In the genomic region with DNA sequence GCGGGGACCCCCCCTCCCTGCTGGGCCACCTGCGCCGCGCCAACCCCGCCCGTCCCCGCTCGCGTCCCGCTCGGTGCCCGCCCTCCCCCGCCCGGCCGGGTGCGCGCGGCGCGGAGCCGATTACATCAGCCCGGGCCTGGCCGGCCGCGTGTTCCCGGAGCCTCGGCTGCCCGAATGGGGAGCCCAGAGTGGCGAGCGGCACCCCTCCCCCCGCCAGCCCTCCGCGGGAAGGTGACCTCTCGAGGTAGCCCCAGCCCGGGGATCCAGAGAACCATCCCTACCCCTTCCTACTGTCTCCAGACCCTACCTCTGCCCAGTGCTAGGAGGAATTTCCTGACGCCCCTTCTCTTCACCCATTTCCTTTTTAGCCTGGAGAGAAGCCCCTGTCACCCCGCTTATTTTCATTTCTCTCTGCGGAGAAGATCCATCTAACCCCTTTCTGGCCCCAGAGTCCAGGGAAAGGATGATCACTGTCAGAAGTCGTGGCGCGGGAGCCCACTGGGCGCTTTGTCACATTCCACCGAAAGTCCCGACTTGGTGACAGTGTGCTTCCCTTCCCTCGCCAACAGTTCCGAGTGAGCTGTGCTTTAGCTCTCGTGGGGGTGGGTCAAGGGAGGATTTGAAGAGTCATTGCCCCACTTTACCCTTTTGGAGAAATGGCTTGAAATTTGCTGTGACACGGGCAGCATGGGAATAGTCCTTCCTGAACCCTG, we compare ENCODE assay signal across 1 cellular context.
TF ChIP-seq lines count a peak whose summit lies in the region.

No MANE protein-coding gene starts in this region.

TF ChIP-seq in K562, 482 proteins besides CTCF, POLR2A, EP300 and RAD21 (continued from another document and continues in another):
- TF ChIP-seq C11orf30 (IDR thresholded peaks at IDR 0.05; ENCODE audit: low read depth) (no peak), RCOR1 (IDR thresholded peaks at IDR 0.05; ENCODE audit: borderline replicate concordance in 1 of 2, low read depth in 2 of 2, low read length in 2 of 2) (0 out of 4 replicates have a peak, but pooled peaks of 1 of the 2 experiments have one; percentile 5), ZKSCAN8 (CRISPR knock-in tag; IDR thresholded peaks at IDR 0.05) (no peak), ZNF217 (CRISPR knock-in tag; IDR thresholded peaks at IDR 0.05) (no peak), POLR2H (tag; IDR thresholded peaks at IDR 0.05; ENCODE audit: low read depth) (0 out of 2 replicates have a peak, but pooled peaks have one; percentile 28), RFX7 (CRISPR knock-in tag; IDR thresholded peaks at IDR 0.05) (no peak), ZBTB8A (IDR thresholded peaks at IDR 0.05; ENCODE audit: partially characterized antibody) (no peak), TEAD4 (IDR thresholded peaks at IDR 0.05; ENCODE audit: low read length) (no peak; the same call in 1 of the 2 replicates), TEAD4 (CRISPR knock-in tag; IDR thresholded peaks at IDR 0.05; ENCODE audit: borderline replicate concordance) (0 out of 2 replicates have a peak, but pooled peaks have one; percentile 67), HNRNPLL (IDR thresholded peaks at IDR 0.05; ENCODE audit: low read depth, low read length, poor library complexity, severe bottlenecking) (peak; percentile 17), ZNF696 (CRISPR knock-in tag; conservative IDR thresholded peaks at IDR 0.05) (no peak), MED1 (CRISPR knock-in tag; IDR thresholded peaks at IDR 0.05; ENCODE audit: borderline replicate concordance) (no peak), RBM22 (IDR thresholded peaks at IDR 0.05; ENCODE audit: low read depth, low read length, poor library complexity, severe bottlenecking) (no peak), ZBED1 (IDR thresholded peaks at IDR 0.05) (0 out of 2 replicates have a peak, but pooled peaks have one; percentile 18), TRIM24 (IDR thresholded peaks at IDR 0.05) (0 out of 4 replicates have a peak, but pooled peaks of 1 of the 2 experiments have one; percentile 18), SP1 (CRISPR knock-in tag; IDR thresholded peaks at IDR 0.05) (0 out of 2 replicates have a peak, but pooled peaks have one; percentile 17), TOE1 (IDR thresholded peaks at IDR 0.05; ENCODE audit: borderline replicate concordance) (peak; percentile 42), TOE1 (CRISPR knock-in tag; IDR thresholded peaks at IDR 0.05; ENCODE audit: borderline replicate concordance, low read depth) (0 out of 2 replicates have a peak, but pooled peaks have one; percentile 15), FOXJ2 (tag; IDR thresholded peaks at IDR 0.05) (no peak), EHMT2 (IDR thresholded peaks at IDR 0.05) (no peak), RBM14 (IDR thresholded peaks at IDR 0.05; ENCODE audit: borderline replicate concordance, insufficient read depth, low read depth, low read length) (no peak), SRF (CRISPR knock-in tag; IDR thresholded peaks at IDR 0.05) (0 out of 4 replicates have a peak, but pooled peaks of 1 of the 2 experiments have one; percentile 19), MTA3 (IDR thresholded peaks at IDR 0.05; ENCODE audit: borderline replicate concordance) (no peak), HOXB6 (CRISPR knock-in tag; IDR thresholded peaks at IDR 0.05; ENCODE audit: borderline replicate concordance) (no peak), ZC3H11A (IDR thresholded peaks at IDR 0.05; ENCODE audit: low read depth, low read length) (no peak), BCOR (IDR thresholded peaks at IDR 0.05) (no peak), HIVEP1 (CRISPR knock-in tag; IDR thresholded peaks at IDR 0.05) (0 out of 2 replicates have a peak, but pooled peaks have one; percentile 53), TAF7 (tag; IDR thresholded peaks at IDR 0.05) (no peak), ZNF165 (CRISPR knock-in tag; IDR thresholded peaks at IDR 0.05; ENCODE audit: borderline replicate concordance) (no peak), ZNF41 (CRISPR knock-in tag; conservative IDR thresholded peaks at IDR 0.05) (no peak), POU5F1 (IDR thresholded peaks at IDR 0.05; ENCODE audit: borderline replicate concordance, low read depth, low read length, partially characterized antibody) (no peak), PRMT5 (CRISPR knock-in tag; IDR thresholded peaks at IDR 0.05) (no peak), TAL1 (IDR thresholded peaks at IDR 0.05) (no peak), SNIP1 (IDR thresholded peaks at IDR 0.05; ENCODE audit: low read depth) (no peak; the same call in 1 of the 2 replicates), ERF (CRISPR knock-in tag; IDR thresholded peaks at IDR 0.05) (no peak), OTX1 (CRISPR knock-in tag; IDR thresholded peaks at IDR 0.05) (0 out of 2 replicates have a peak, but pooled peaks have one; percentile 30), HSF4 (CRISPR knock-in tag; IDR thresholded peaks at IDR 0.05; ENCODE audit: borderline replicate concordance) (no peak), ZNF77 (CRISPR knock-in tag; IDR thresholded peaks at IDR 0.05) (no peak), CEBPB (tag; IDR thresholded peaks at IDR 0.05) (0 out of 2 replicates have a peak, but pooled peaks have one; percentile 6), TFAM (CRISPR knock-in tag; conservative IDR thresholded peaks at IDR 0.05) (no peak), RUNX1 (IDR thresholded peaks at IDR 0.05; ENCODE audit: low read depth) (no peak), ZNF668 (CRISPR knock-in tag; IDR thresholded peaks at IDR 0.05) (no peak), TBP (optimal IDR thresholded peaks at IDR 0.05; ENCODE audit: low read depth, low read length) (peak; percentile 16), SMC3 (conservative IDR thresholded peaks at IDR 0.05; ENCODE audit: insufficient read depth, low read depth, low read length) (no peak), RBBP5 (IDR thresholded peaks at IDR 0.05; ENCODE audit: borderline replicate concordance, insufficient read depth, low read length, poor library complexity, severe bottlenecking) (no peak), CBX8 (IDR thresholded peaks at IDR 0.05; ENCODE audit: borderline replicate concordance, extremely low read depth, low read depth, low read length, poor library complexity, severe bottlenecking) (no peak), CXXC5 (CRISPR knock-in tag; IDR thresholded peaks at IDR 0.05) (peak; percentile 60), JUND (IDR thresholded peaks at IDR 0.05; ENCODE audit: borderline replicate concordance, low read depth, low read length) (no peak), JUND (tag; IDR thresholded peaks at IDR 0.05; ENCODE audit: borderline replicate concordance, low read depth, low read length) (no peak; the same call in 2 of the 3 replicates), SIRT6 (IDR thresholded peaks at IDR 0.05; ENCODE audit: low read depth, low read length) (peak; percentile 44)
- TF ChIP-seq, protein P1, sequence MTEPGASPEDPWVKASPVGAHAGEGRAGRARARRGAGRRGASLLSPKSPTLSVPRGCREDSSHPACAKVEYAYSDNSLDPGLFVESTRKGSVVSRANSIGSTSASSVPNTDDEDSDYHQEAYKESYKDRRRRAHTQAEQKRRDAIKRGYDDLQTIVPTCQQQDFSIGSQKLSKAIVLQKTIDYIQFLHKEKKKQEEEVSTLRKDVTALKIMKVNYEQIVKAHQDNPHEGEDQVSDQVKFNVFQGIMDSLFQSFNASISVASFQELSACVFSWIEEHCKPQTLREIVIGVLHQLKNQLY (CRISPR knock-in tag; conservative IDR thresholded peaks at IDR 0.05): 0 out of 4 replicates have a peak, but pooled peaks of 1 of the 2 experiments have one; percentile 40
- TF ChIP-seq, protein P2, sequence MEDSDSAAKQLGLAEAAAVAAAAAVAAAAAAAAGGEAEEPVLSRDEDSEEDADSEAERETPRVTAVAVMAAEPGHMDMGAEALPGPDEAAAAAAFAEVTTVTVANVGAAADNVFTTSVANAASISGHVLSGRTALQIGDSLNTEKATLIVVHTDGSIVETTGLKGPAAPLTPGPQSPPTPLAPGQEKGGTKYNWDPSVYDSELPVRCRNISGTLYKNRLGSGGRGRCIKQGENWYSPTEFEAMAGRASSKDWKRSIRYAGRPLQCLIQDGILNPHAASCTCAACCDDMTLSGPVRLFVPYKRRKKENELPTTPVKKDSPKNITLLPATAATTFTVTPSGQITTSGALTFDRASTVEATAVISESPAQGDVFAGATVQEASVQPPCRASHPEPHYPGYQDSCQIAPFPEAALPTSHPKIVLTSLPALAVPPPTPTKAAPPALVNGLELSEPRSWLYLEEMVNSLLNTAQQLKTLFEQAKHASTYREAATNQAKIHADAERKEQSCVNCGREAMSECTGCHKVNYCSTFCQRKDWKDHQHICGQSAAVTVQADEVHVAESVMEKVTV (CRISPR knock-in tag; IDR thresholded peaks at IDR 0.05): no peak
- TF ChIP-seq, protein P3, sequence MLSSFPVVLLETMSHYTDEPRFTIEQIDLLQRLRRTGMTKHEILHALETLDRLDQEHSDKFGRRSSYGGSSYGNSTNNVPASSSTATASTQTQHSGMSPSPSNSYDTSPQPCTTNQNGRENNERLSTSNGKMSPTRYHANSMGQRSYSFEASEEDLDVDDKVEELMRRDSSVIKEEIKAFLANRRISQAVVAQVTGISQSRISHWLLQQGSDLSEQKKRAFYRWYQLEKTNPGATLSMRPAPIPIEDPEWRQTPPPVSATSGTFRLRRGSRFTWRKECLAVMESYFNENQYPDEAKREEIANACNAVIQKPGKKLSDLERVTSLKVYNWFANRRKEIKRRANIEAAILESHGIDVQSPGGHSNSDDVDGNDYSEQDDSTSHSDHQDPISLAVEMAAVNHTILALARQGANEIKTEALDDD (IDR thresholded peaks at IDR 0.05): no peak
- TF ChIP-seq, protein P4, sequence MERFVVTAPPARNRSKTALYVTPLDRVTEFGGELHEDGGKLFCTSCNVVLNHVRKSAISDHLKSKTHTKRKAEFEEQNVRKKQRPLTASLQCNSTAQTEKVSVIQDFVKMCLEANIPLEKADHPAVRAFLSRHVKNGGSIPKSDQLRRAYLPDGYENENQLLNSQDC (CRISPR knock-in tag; IDR thresholded peaks at IDR 0.05): no peak
- TF ChIP-seq, protein P5, sequence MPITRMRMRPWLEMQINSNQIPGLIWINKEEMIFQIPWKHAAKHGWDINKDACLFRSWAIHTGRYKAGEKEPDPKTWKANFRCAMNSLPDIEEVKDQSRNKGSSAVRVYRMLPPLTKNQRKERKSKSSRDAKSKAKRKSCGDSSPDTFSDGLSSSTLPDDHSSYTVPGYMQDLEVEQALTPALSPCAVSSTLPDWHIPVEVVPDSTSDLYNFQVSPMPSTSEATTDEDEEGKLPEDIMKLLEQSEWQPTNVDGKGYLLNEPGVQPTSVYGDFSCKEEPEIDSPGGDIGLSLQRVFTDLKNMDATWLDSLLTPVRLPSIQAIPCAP (CRISPR knock-in tag; IDR thresholded peaks at IDR 0.05; ENCODE audit: borderline replicate concordance): no peak
- TF ChIP-seq, protein P6, sequence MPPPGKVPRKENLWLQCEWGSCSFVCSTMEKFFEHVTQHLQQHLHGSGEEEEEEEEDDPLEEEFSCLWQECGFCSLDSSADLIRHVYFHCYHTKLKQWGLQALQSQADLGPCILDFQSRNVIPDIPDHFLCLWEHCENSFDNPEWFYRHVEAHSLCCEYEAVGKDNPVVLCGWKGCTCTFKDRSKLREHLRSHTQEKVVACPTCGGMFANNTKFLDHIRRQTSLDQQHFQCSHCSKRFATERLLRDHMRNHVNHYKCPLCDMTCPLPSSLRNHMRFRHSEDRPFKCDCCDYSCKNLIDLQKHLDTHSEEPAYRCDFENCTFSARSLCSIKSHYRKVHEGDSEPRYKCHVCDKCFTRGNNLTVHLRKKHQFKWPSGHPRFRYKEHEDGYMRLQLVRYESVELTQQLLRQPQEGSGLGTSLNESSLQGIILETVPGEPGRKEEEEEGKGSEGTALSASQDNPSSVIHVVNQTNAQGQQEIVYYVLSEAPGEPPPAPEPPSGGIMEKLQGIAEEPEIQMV (tag; conservative IDR thresholded peaks at IDR 0.05; ENCODE audit: low read depth): no peak
- TF ChIP-seq, protein P7, sequence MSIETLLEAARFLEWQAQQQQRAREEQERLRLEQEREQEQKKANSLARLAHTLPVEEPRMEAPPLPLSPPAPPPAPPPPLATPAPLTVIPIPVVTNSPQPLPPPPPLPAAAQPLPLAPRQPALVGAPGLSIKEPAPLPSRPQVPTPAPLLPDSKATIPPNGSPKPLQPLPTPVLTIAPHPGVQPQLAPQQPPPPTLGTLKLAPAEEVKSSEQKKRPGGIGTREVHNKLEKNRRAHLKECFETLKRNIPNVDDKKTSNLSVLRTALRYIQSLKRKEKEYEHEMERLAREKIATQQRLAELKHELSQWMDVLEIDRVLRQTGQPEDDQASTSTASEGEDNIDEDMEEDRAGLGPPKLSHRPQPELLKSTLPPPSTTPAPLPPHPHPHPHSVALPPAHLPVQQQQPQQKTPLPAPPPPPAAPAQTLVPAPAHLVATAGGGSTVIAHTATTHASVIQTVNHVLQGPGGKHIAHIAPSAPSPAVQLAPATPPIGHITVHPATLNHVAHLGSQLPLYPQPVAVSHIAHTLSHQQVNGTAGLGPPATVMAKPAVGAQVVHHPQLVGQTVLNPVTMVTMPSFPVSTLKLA (conservative IDR thresholded peaks at IDR 0.05): peak; percentile 76 to 88
- TF ChIP-seq, protein P8, sequence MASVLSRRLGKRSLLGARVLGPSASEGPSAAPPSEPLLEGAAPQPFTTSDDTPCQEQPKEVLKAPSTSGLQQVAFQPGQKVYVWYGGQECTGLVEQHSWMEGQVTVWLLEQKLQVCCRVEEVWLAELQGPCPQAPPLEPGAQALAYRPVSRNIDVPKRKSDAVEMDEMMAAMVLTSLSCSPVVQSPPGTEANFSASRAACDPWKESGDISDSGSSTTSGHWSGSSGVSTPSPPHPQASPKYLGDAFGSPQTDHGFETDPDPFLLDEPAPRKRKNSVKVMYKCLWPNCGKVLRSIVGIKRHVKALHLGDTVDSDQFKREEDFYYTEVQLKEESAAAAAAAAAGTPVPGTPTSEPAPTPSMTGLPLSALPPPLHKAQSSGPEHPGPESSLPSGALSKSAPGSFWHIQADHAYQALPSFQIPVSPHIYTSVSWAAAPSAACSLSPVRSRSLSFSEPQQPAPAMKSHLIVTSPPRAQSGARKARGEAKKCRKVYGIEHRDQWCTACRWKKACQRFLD (CRISPR knock-in tag; IDR thresholded peaks at IDR 0.05): peak; percentile 55; the same call in 1 of the 2 replicates
- TF ChIP-seq, protein P9, sequence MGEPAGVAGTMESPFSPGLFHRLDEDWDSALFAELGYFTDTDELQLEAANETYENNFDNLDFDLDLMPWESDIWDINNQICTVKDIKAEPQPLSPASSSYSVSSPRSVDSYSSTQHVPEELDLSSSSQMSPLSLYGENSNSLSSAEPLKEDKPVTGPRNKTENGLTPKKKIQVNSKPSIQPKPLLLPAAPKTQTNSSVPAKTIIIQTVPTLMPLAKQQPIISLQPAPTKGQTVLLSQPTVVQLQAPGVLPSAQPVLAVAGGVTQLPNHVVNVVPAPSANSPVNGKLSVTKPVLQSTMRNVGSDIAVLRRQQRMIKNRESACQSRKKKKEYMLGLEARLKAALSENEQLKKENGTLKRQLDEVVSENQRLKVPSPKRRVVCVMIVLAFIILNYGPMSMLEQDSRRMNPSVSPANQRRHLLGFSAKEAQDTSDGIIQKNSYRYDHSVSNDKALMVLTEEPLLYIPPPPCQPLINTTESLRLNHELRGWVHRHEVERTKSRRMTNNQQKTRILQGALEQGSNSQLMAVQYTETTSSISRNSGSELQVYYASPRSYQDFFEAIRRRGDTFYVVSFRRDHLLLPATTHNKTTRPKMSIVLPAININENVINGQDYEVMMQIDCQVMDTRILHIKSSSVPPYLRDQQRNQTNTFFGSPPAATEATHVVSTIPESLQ (CRISPR knock-in tag; IDR thresholded peaks at IDR 0.05): peak; percentile 79
- TF ChIP-seq, protein P10, sequence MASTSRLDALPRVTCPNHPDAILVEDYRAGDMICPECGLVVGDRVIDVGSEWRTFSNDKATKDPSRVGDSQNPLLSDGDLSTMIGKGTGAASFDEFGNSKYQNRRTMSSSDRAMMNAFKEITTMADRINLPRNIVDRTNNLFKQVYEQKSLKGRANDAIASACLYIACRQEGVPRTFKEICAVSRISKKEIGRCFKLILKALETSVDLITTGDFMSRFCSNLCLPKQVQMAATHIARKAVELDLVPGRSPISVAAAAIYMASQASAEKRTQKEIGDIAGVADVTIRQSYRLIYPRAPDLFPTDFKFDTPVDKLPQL (IDR thresholded peaks at IDR 0.05; ENCODE audit: extremely low read depth, insufficient read length): no peak
